ENCODE assay signal across 1 cellular context in the genomic region with DNA sequence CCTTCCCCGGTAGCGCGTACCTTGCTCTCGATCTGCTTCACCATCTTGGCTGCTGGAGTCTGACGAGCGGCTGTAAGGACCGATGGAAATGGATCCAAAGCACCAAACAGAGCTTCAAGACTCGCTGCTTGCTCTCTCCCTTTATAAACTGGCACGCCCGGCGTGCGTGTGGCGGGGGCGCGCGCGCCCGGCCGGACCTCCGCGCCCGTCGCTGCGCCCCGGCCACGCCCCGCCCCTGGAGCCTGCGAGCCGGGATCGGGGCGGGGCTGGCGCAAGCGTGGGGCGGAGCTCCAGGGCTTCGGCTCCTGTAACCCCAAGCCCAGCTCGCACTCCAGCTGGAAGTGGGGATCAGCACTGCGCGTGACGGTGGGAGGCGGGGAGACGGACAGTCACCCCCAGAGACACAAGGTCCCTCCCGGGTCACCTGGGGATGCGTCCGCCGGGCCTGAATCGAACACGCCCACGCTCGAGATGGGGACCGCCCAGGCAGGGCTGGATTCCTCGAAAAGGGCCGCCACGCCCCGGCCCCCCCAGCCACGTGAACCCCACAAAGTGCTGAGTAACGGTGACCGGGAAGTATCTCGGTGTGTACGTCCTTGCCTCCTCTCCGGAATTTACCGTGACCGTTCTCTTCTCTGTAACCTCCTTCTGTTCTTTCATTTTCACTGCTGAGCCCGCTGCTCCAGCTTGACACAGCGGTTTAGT.
TF ChIP-seq lines count a peak whose summit lies in the region.

TSS of gene TXN (minus strand) at position 116 of the 705 bp plus-strand sequence. CDS start at position 44, 72 bp downstream.

TF ChIP-seq in H1, 55 proteins besides CTCF, POLR2A, EP300 and RAD21 (continued from another document):
- TF ChIP-seq, protein P1, sequence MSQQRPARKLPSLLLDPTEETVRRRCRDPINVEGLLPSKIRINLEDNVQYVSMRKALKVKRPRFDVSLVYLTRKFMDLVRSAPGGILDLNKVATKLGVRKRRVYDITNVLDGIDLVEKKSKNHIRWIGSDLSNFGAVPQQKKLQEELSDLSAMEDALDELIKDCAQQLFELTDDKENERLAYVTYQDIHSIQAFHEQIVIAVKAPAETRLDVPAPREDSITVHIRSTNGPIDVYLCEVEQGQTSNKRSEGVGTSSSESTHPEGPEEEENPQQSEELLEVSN (IDR thresholded peaks at IDR 0.05), result peak; percentile 50
- TF ChIP-seq TAF7 (optimal IDR thresholded peaks at IDR 0.05; ENCODE audit: borderline replicate concordance, low read depth, low read length) (peak; percentile 86), POLR2AphosphoS5 (IDR thresholded peaks at IDR 0.05; ENCODE audit: low read depth, low read length) (peak; percentile 90), RBBP5 (IDR thresholded peaks at IDR 0.05; ENCODE audit: borderline replicate concordance, low read depth, low read length) (peak; percentile 48; the same call in 1 of the 2 replicates), NANOG (IDR thresholded peaks at IDR 0.05; ENCODE audit: insufficient read depth, low read depth, low read length, poor library complexity, severe bottlenecking) (no peak), TAF1 (IDR thresholded peaks at IDR 0.05; ENCODE audit: low read depth, low read length) (peak; percentile 87), ASH2L (IDR thresholded peaks at IDR 0.05; ENCODE audit: low read length) (peak; percentile 58), SIN3A (conservative IDR thresholded peaks at IDR 0.05 in 1 of 2, IDR thresholded peaks at IDR 0.05 in 1 of 2; ENCODE audit: low read depth in 1 of 2, low read length in 2 of 2) (peak in 1 of 2 experiments; percentile 15; a peak in 1 of 4 replicates), SP2 (IDR thresholded peaks at IDR 0.05; ENCODE audit: low read length) (no peak), PHF8 (conservative IDR thresholded peaks at IDR 0.05; ENCODE audit: low read depth, low read length) (peak; percentile 92), TBP (IDR thresholded peaks at IDR 0.05; ENCODE audit: low read depth, low read length) (peak; percentile 92), EZH2 (IDR thresholded peaks at IDR 0.05; ENCODE audit: low read depth, low read length, severe bottlenecking) (peak; percentile 3), MAFK (IDR thresholded peaks at IDR 0.05; ENCODE audit: low read depth, low read length) (peak; percentile 86), EGR1 (IDR thresholded peaks at IDR 0.05; ENCODE audit: borderline replicate concordance, low read depth, low read length) (peak; percentile 56; the same call in 1 of the 2 replicates)
